In genomic region chr19:55552620-55553019, GRCh38 we compare ENCODE assay signal across 18 cellular contexts. TPM values are rescaled to one million over a fixed set of nuclear protein-coding genes. Genes with fewer than 3 reads are reported as not detected.
DNase-seq lines count a peak whose midpoint lies in the region; ATAC-seq, FAIRE-seq and TF ChIP-seq lines count a peak whose summit lies in the region.
"Had no signal": no experiment of that assay in that cellular context is flagged by ENCODE, and none has a peak within 500 bp of the region (broad histone marks: within the 10 kb centered on the region; RNA-seq: fewer than 3 reads in every experiment).

No MANE protein-coding gene starts in this region.

- TF ChIP-seq EP300 in HepG2 (IDR thresholded peaks at IDR 0.05; ENCODE audit: low read depth in 2 of 2, low read length in 2 of 2) (no peak), HepG2 (CRISPR knock-in tag; IDR thresholded peaks at IDR 0.05; ENCODE audit: borderline replicate concordance) (no peak)

- DNase-seq in HepG2 (ENCODE audit: low spot score), result peak; percentile 43
- no peak for DNase-seq in right lobe of liver
- DNase-seq in astrocyte (ENCODE audit: low read depth), result peak; percentile 95
- peak; percentile 90 for DNase-seq in iris pigment epithelial cell (ENCODE audit: low read depth)
- DNase-seq in stimulated activated CD4-positive, alpha-beta T cell treated with anti-CD3 and anti-CD28 coated beads, Interleukin-2, amount 100 ng/mL, for 48 hours, result no peak
- no peak for DNase-seq in lower leg skin (ENCODE audit: low spot score in 2 of 2)
- DNase-seq: activated CD8-positive, alpha-beta memory T cell treated with anti-CD3 and anti-CD28 coated beads, Interleukin-2, amount 50 U/mL, for 4 hours; esophagus squamous epithelium; NCI-H1930; upper lobe of left lung had no signal

- ATAC-seq in HepG2 (peak; percentile 8; the same call in 1 of the 3 replicates), right lobe of liver (no peak), GM18502 (IDR thresholded peaks at IDR 0.05; ENCODE audit: poor library complexity, unreplicated experiment) (no peak), HG03196 (IDR thresholded peaks at IDR 0.05; ENCODE audit: unreplicated experiment) (no peak)

- no peaks in the 10 kb centered on the region for H4K20me1 ChIP-seq in HepG2 (ENCODE audit: insufficient read depth, low read length)
- no peaks in the 10 kb centered on the region for H4K20me1 ChIP-seq in astrocyte (ENCODE audit: insufficient read depth, low read length)

- no peak overlapping the region for H2AFZ ChIP-seq in HepG2 (ENCODE audit: low read length)
- no peak overlapping the region for H2AFZ ChIP-seq in astrocyte (ENCODE audit: low read depth, low read length)

- TF ChIP-seq POLR2A in HepG2 (IDR thresholded peaks at IDR 0.05; ENCODE audit: insufficient read depth in 1 of 2, low read depth in 2 of 2, low read length in 2 of 2) (no peak), right lobe of liver (IDR thresholded peaks at IDR 0.05) (no peak), lower leg skin (IDR thresholded peaks at IDR 0.05) (no peak)

- intact Hi-C loops in HepG2 (cut with micrococcal nuclease; ENCODE audit: unreplicated experiment), result loop anchor here (2.0 to 10.0 kb wide), 2 partner anchors 28 to 52 kb away; partner anchors contain the start of genes ZNF524, ZNF579 and ZNF865
- intact Hi-C loops in right lobe of liver (cut with DNase I), result no loop called here
- intact Hi-C loops in lower leg skin (cut with DNase I; ENCODE audit: low total_unique reads), result no loop called here

- BruUV-seq in HepG2 (replicated peaks; lab: Mats Ljungman, UMichigan), result no TSS peak

- H3K27ac ChIP-seq in HepG2 (ENCODE audit: extremely low read length, insufficient read depth, low read length) (no peak overlapping the region), right lobe of liver (no peak overlapping the region), astrocyte (ENCODE audit: low read depth, low read length) (peak overlapping the region; percentile 46)
- H3K27ac ChIP-seq: 22Rv1, breast epithelium, esophagus squamous epithelium, upper lobe of left lung had no signal

- H3K27me3 Mint-ChIP-seq in astrocyte (ENCODE audit: low read depth, unreplicated experiment), result no peaks in the 10 kb centered on the region

- H3K27me3 ChIP-seq in HepG2 (ENCODE audit: control insufficient read depth in 1 of 2, insufficient read depth in 2 of 2, low read length in 2 of 2) (no peaks in the 10 kb centered on the region), right lobe of liver (peaks cover 0 to 6% of the 10 kb centered on the region in 2 donors), astrocyte (ENCODE audit: insufficient read depth, low read length) (no peaks in the 10 kb centered on the region)
- H3K27me3 ChIP-seq: breast epithelium, upper lobe of left lung had no signal

- TF ChIP-seq CTCF in HepG2 (CRISPR knock-in tag; IDR thresholded peaks at IDR 0.05) (no peak), right lobe of liver (IDR thresholded peaks at IDR 0.05) (no peak), astrocyte (IDR thresholded peaks at IDR 0.05; ENCODE audit: insufficient read depth, low read depth, low read length) (no peak), lower leg skin (IDR thresholded peaks at IDR 0.05) (no peak)

- H3K4me2 ChIP-seq in HepG2 (ENCODE audit: low read depth, low read length) (peak overlapping the region; percentile 75), astrocyte (ENCODE audit: low read length) (peak overlapping the region; percentile 62)

- H3K4me3 Mint-ChIP-seq in astrocyte (ENCODE audit: unreplicated experiment), result peak overlapping the region; percentile 21

- H3K79me2 ChIP-seq in HepG2 (ENCODE audit: insufficient read depth, low read length) (no peaks in the 10 kb centered on the region), astrocyte (ENCODE audit: insufficient read depth, low read length) (no peaks in the 10 kb centered on the region)

- H3K36me3 ChIP-seq in HepG2 (replicated peaks in 1 of 2; ENCODE audit: control insufficient read depth in 1 of 2, insufficient read depth in 2 of 2, low read length in 2 of 2) (no peaks in the 10 kb centered on the region), right lobe of liver (no peaks in the 10 kb centered on the region), astrocyte (ENCODE audit: insufficient read depth, low read length) (no peaks in the 10 kb centered on the region)
- H3K36me3 ChIP-seq: breast epithelium, esophagus squamous epithelium, upper lobe of left lung had no signal

- H3K36me3 Mint-ChIP-seq in astrocyte (ENCODE audit: low read depth, unreplicated experiment), result no peaks in the 10 kb centered on the region

- POLR2A ChIA-PET in HepG2 (lab: Yijun Ruan, JAX), result interaction anchor here (0.7 to 2.7 kb wide), 11 partner anchors 8 to 394 kb away, joined by 3 to 18 read pairs (median 4); partner anchors contain the start of genes FIZ1, NAT14, ZNF524 and ZNF579

- H3K4me3 ChIP-seq in HepG2 (replicated peaks in 1 of 3; ENCODE audit: insufficient read depth in 1 of 3, low read depth in 2 of 3, low read length in 3 of 3) (peak overlapping the region; percentile 16 to 39 (median 32); a peak in 3 of 6 replicates), right lobe of liver (no peak overlapping the region), astrocyte (ENCODE audit: insufficient read depth, low read depth, low read length) (no peak overlapping the region), lower leg skin (ENCODE audit: low read depth, poor library complexity, severe bottlenecking) (no peak overlapping the region)
- H3K4me3 ChIP-seq: breast epithelium, esophagus squamous epithelium, lung, upper lobe of left lung had no signal

- peaks cover 30% of the 10 kb centered on the region for H3K4me1 Mint-ChIP-seq in astrocyte (ENCODE audit: low read depth, unreplicated experiment)

- H3K4me1 ChIP-seq in HepG2 (ENCODE audit: insufficient read depth, low read length) (peaks cover 72% of the 10 kb centered on the region), right lobe of liver (peaks cover 0 to 5% (median 0%) of the 10 kb centered on the region in 4 donors), astrocyte (ENCODE audit: insufficient read depth, low read length) (peaks cover 30% of the 10 kb centered on the region)
- H3K4me1 ChIP-seq: breast epithelium had no signal

- no peaks in the 10 kb centered on the region for H3K9me3 Mint-ChIP-seq in astrocyte (ENCODE audit: unreplicated experiment)

- TF ChIP-seq RAD21 in HepG2 (CRISPR knock-in tag; IDR thresholded peaks at IDR 0.05), result no peak

- H3K9me3 ChIP-seq in HepG2 (ENCODE audit: low read length) (no peaks in the 10 kb centered on the region), right lobe of liver (no peaks in the 10 kb centered on the region), astrocyte (ENCODE audit: insufficient read depth, low read depth, low read length) (no peaks in the 10 kb centered on the region)
- H3K9me3 ChIP-seq: breast epithelium, esophagus squamous epithelium, upper lobe of left lung had no signal

- no peak for FAIRE-seq in HepG2 (lab: Jason Lieb, UNC)
- FAIRE-seq in astrocyte (lab: Jason Lieb, UNC), result no peak
- FAIRE-seq: GM19239 had no signal

- WGBS in HepG2 (ENCODE audit: low lambda C conversion rate), result 2% methylated on average over 13 of the region's 13 CpGs
- WGBS in right lobe of liver (ENCODE audit: insufficient coverage, low coverage, low lambda C conversion rate, missing lambda C conversion rate), result 59% methylated on average over 11 of the region's 13 CpGs
- 44 to 53% methylated on average over 13 of the region's 13 CpGs for WGBS in lower leg skin, 2 donors

- H3K27ac Mint-ChIP-seq in astrocyte (ENCODE audit: unreplicated experiment), result peak overlapping the region; percentile 96

- H3K9ac ChIP-seq in HepG2 (ENCODE audit: insufficient read depth, low read depth, low read length) (no peak overlapping the region), astrocyte (ENCODE audit: low read length) (peak overlapping the region; percentile 18)

- CTCF ChIA-PET in HepG2 (lab: Yijun Ruan, JAX; ENCODE audit: low intra/inter-chr PET ratio, low total read pairs), result interaction anchor here (1.2 kb wide), 1 partner anchor 36 kb away, joined by 4 read pairs; no protein-coding TSS in a partner anchor

- in situ Hi-C loops in HepG2 (cut with HindIII; ENCODE audit: extremely low pct_ligation_motif_present, low pct_unique_long_range_greater_than_20kb), result no loop called here

RNA-seq across cellular contexts. Expression of gene SBK3, which starts 7.3 kb away (rescaled TPM):
- 0.46 and 0.66 TPM in 2 replicates for total RNA-seq in HepG2 (2016; rRNA removed; fragmentation: Illumina TruSeq; extraction: Trizol)
- not detected in 2 replicates for total RNA-seq in HepG2 (2016; cell fraction: cytosol; rRNA removed; fragmentation: Illumina TruSeq; extraction: Trizol; ENCODE audit: low read depth)
- total RNA-seq in HepG2 (2016; cell fraction: insoluble cytoplasmic fraction; rRNA removed; fragmentation: Illumina TruSeq; extraction: Trizol), result 0.24 and 0.35 TPM in 2 replicates
- total RNA-seq in HepG2 (2016; cell fraction: membrane; rRNA removed; fragmentation: Illumina TruSeq; extraction: Trizol), result 0.19 and 0.24 TPM in 2 replicates
- 0.38 and 0.62 TPM in 2 replicates for total RNA-seq in HepG2 (2016; cell fraction: nucleus; rRNA removed; fragmentation: Illumina TruSeq; extraction: Trizol)
- polyA plus RNA-seq in HepG2 (2011; rRNA removed), result 0.77 and 1.5 TPM in 2 replicates
- polyA plus RNA-seq in HepG2 (2011; cell fraction: cytosol; rRNA removed), result 1.0 and 1.4 TPM in 2 replicates
- polyA plus RNA-seq in HepG2 (2011; cell fraction: nucleus; rRNA removed), result 2.0 and 3.1 TPM in 2 replicates
- polyA plus RNA-seq in HepG2 (2012), result 0.91 and 2.0 TPM in 2 replicates
- not detected in 2 replicates for polyA plus RNA-seq in HepG2 (2016; cell fraction: cytosol; fragmentation: Illumina TruSeq; extraction: Trizol; ENCODE audit: low read depth)
- 0.19 TPM in 1 of 2 replicates, not detected in the other for polyA plus RNA-seq in HepG2 (2016; cell fraction: insoluble cytoplasmic fraction; fragmentation: Illumina TruSeq; extraction: Trizol; ENCODE audit: low read depth)
- 0.13 TPM in 1 of 2 replicates, not detected in the other for polyA plus RNA-seq in HepG2 (2016; cell fraction: membrane; fragmentation: Illumina TruSeq; extraction: Trizol; ENCODE audit: low read depth)
- 0.81 and 0.96 TPM in 2 replicates for polyA plus RNA-seq in HepG2 (2016; cell fraction: nucleus; fragmentation: Illumina TruSeq; extraction: Trizol; ENCODE audit: insufficient read depth, low read depth)
- 1.2 TPM in 1 of 2 replicates, not detected in the other for polyA minus RNA-seq in HepG2 (2011; rRNA and poly(A)+ RNA removed; ENCODE audit: low replicate concordance)
- polyA minus RNA-seq in HepG2 (2011; cell fraction: cytosol; rRNA and poly(A)+ RNA removed), result 0.53 TPM in 1 of 2 replicates, not detected in the other
- 0.37 and 0.52 TPM in 2 replicates for polyA minus RNA-seq in HepG2 (2011; cell fraction: nucleus; rRNA and poly(A)+ RNA removed)
- total RNA-seq in right lobe of liver, result under 1 TPM in 2 of 6 experiments, not detected in 4; 0.33 to 0.56 TPM
- total RNA-seq in astrocyte, result 0.34 and 0.91 TPM in 2 replicates
- under 1 TPM in 1 of 4 donors, not detected in 3; 0.26 TPM for total RNA-seq in lower leg skin
- total RNA-seq: T-helper 2 cell treated with Interferon-gamma antibody and Interleukin-4, amounts not matched to agents 100 ng/mL and 5 ng/mL, for 36 hours had no signal

RNA-seq across cellular contexts. Expression of gene SBK2, which starts 15.7 kb away (rescaled TPM):
- total RNA-seq in HepG2 (2016; rRNA removed; fragmentation: Illumina TruSeq; extraction: Trizol) (0.24 and 0.45 TPM in 2 replicates), right lobe of liver (not detected), astrocyte (2.5 and 4.2 TPM in 2 replicates), lower leg skin (not detected)
- total RNA-seq in HepG2 (2016; cell fraction: cytosol; rRNA removed; fragmentation: Illumina TruSeq; extraction: Trizol; ENCODE audit: low read depth), result not detected in 2 replicates
- total RNA-seq in HepG2 (2016; cell fraction: insoluble cytoplasmic fraction; rRNA removed; fragmentation: Illumina TruSeq; extraction: Trizol), result not detected in 2 replicates
- 0.22 and 0.28 TPM in 2 replicates for total RNA-seq in HepG2 (2016; cell fraction: membrane; rRNA removed; fragmentation: Illumina TruSeq; extraction: Trizol)
- total RNA-seq in HepG2 (2016; cell fraction: nucleus; rRNA removed; fragmentation: Illumina TruSeq; extraction: Trizol), result not detected in 2 replicates
- polyA plus RNA-seq in HepG2 (2011; rRNA removed), result 0.14 TPM in 1 of 2 replicates, not detected in the other
- polyA plus RNA-seq in HepG2 (2011; cell fraction: cytosol; rRNA removed), result 0.13 and 0.16 TPM in 2 replicates
- polyA plus RNA-seq in HepG2 (2011; cell fraction: nucleus; rRNA removed), result 1.0 and 1.3 TPM in 2 replicates
- 0.25 and 0.45 TPM in 2 replicates for polyA plus RNA-seq in HepG2 (2012)
- polyA plus RNA-seq in HepG2 (2016; cell fraction: cytosol; fragmentation: Illumina TruSeq; extraction: Trizol; ENCODE audit: low read depth), result not detected in 2 replicates
- polyA plus RNA-seq in HepG2 (2016; cell fraction: insoluble cytoplasmic fraction; fragmentation: Illumina TruSeq; extraction: Trizol; ENCODE audit: low read depth), result 0.22 and 0.32 TPM in 2 replicates
- polyA plus RNA-seq in HepG2 (2016; cell fraction: membrane; fragmentation: Illumina TruSeq; extraction: Trizol; ENCODE audit: low read depth), result not detected in 2 replicates
- polyA plus RNA-seq in HepG2 (2016; cell fraction: nucleus; fragmentation: Illumina TruSeq; extraction: Trizol; ENCODE audit: insufficient read depth, low read depth), result not detected in 2 replicates
- polyA minus RNA-seq in HepG2 (2011; rRNA and poly(A)+ RNA removed; ENCODE audit: low replicate concordance), result 0.54 TPM in 1 of 2 replicates, not detected in the other
- polyA minus RNA-seq in HepG2 (2011; cell fraction: cytosol; rRNA and poly(A)+ RNA removed), result 0.59 and 0.79 TPM in 2 replicates
- polyA minus RNA-seq in HepG2 (2011; cell fraction: nucleus; rRNA and poly(A)+ RNA removed), result not detected in 2 replicates
- total RNA-seq: breast epithelium; esophagus squamous epithelium; pulmonary artery endothelial cell; T-helper 2 cell treated with Interferon-gamma antibody and Interleukin-4, amounts not matched to agents 100 ng/mL and 5 ng/mL, for 36 hours; upper lobe of left lung had no signal
- polyA plus RNA-seq: lung had no signal

RNA-seq across cellular contexts. Expression of gene ZNF579, which starts 28.0 kb away (rescaled TPM):
- total RNA-seq in HepG2 (2016; rRNA removed; fragmentation: Illumina TruSeq; extraction: Trizol) (1.7 and 2.9 TPM in 2 replicates), right lobe of liver (1 to 10 TPM; 1.9 to 4.6 (median 3.6) TPM), astrocyte (50.2 and 58.0 TPM in 2 replicates), lower leg skin (1 to 10 TPM; 4.2 to 5.1 (median 4.6) TPM)
- 1.3 and 1.6 TPM in 2 replicates for total RNA-seq in HepG2 (2016; cell fraction: cytosol; rRNA removed; fragmentation: Illumina TruSeq; extraction: Trizol; ENCODE audit: low read depth)
- total RNA-seq in HepG2 (2016; cell fraction: insoluble cytoplasmic fraction; rRNA removed; fragmentation: Illumina TruSeq; extraction: Trizol), result 1.8 and 2.9 TPM in 2 replicates
- total RNA-seq in HepG2 (2016; cell fraction: membrane; rRNA removed; fragmentation: Illumina TruSeq; extraction: Trizol), result 2.9 and 3.5 TPM in 2 replicates
- 1.2 and 1.9 TPM in 2 replicates for total RNA-seq in HepG2 (2016; cell fraction: nucleus; rRNA removed; fragmentation: Illumina TruSeq; extraction: Trizol)
- polyA plus RNA-seq in HepG2 (2011; rRNA removed), result 2.1 and 2.2 TPM in 2 replicates
- polyA plus RNA-seq in HepG2 (2011; cell fraction: cytosol; rRNA removed), result 1.3 and 2.9 TPM in 2 replicates
- polyA plus RNA-seq in HepG2 (2011; cell fraction: nucleus; rRNA removed), result 9.0 and 12.3 TPM in 2 replicates
- polyA plus RNA-seq in HepG2 (2012), result 3.6 and 5.7 TPM in 2 replicates
- 1.6 and 2.1 TPM in 2 replicates for polyA plus RNA-seq in HepG2 (2016; cell fraction: cytosol; fragmentation: Illumina TruSeq; extraction: Trizol; ENCODE audit: low read depth)
- 2.8 and 3.3 TPM in 2 replicates for polyA plus RNA-seq in HepG2 (2016; cell fraction: insoluble cytoplasmic fraction; fragmentation: Illumina TruSeq; extraction: Trizol; ENCODE audit: low read depth)
- polyA plus RNA-seq in HepG2 (2016; cell fraction: membrane; fragmentation: Illumina TruSeq; extraction: Trizol; ENCODE audit: low read depth), result 2.7 TPM in 2 replicates
- polyA plus RNA-seq in HepG2 (2016; cell fraction: nucleus; fragmentation: Illumina TruSeq; extraction: Trizol; ENCODE audit: insufficient read depth, low read depth), result 8.4 and 9.1 TPM in 2 replicates
- 5.6 and 7.6 TPM in 2 replicates for polyA minus RNA-seq in HepG2 (2011; rRNA and poly(A)+ RNA removed; ENCODE audit: low replicate concordance)
- 3.6 and 4.7 TPM in 2 replicates for polyA minus RNA-seq in HepG2 (2011; cell fraction: cytosol; rRNA and poly(A)+ RNA removed)
- 3.0 and 3.3 TPM in 2 replicates for polyA minus RNA-seq in HepG2 (2011; cell fraction: nucleus; rRNA and poly(A)+ RNA removed)

RNA-seq across cellular contexts. Expression of gene FIZ1, which starts 46.7 kb away (rescaled TPM):
- 3.4 and 5.9 TPM in 2 replicates for total RNA-seq in HepG2 (2016; rRNA removed; fragmentation: Illumina TruSeq; extraction: Trizol)
- total RNA-seq in HepG2 (2016; cell fraction: cytosol; rRNA removed; fragmentation: Illumina TruSeq; extraction: Trizol; ENCODE audit: low read depth), result 0.97 and 1.0 TPM in 2 replicates
- 3.3 and 4.8 TPM in 2 replicates for total RNA-seq in HepG2 (2016; cell fraction: insoluble cytoplasmic fraction; rRNA removed; fragmentation: Illumina TruSeq; extraction: Trizol)
- 3.8 and 4.3 TPM in 2 replicates for total RNA-seq in HepG2 (2016; cell fraction: membrane; rRNA removed; fragmentation: Illumina TruSeq; extraction: Trizol)
- 4.3 and 5.0 TPM in 2 replicates for total RNA-seq in HepG2 (2016; cell fraction: nucleus; rRNA removed; fragmentation: Illumina TruSeq; extraction: Trizol)
- 3.6 and 4.1 TPM in 2 replicates for polyA plus RNA-seq in HepG2 (2011; rRNA removed)
- polyA plus RNA-seq in HepG2 (2011; cell fraction: cytosol; rRNA removed), result 2.4 and 3.2 TPM in 2 replicates
- polyA plus RNA-seq in HepG2 (2011; cell fraction: nucleus; rRNA removed), result 9.6 and 12.9 TPM in 2 replicates
- polyA plus RNA-seq in HepG2 (2012), result 6.5 and 7.8 TPM in 2 replicates
- polyA plus RNA-seq in HepG2 (2016; cell fraction: cytosol; fragmentation: Illumina TruSeq; extraction: Trizol; ENCODE audit: low read depth), result 1.7 and 2.0 TPM in 2 replicates
- 7.2 and 8.9 TPM in 2 replicates for polyA plus RNA-seq in HepG2 (2016; cell fraction: insoluble cytoplasmic fraction; fragmentation: Illumina TruSeq; extraction: Trizol; ENCODE audit: low read depth)
- 5.5 and 6.4 TPM in 2 replicates for polyA plus RNA-seq in HepG2 (2016; cell fraction: membrane; fragmentation: Illumina TruSeq; extraction: Trizol; ENCODE audit: low read depth)
- polyA plus RNA-seq in HepG2 (2016; cell fraction: nucleus; fragmentation: Illumina TruSeq; extraction: Trizol; ENCODE audit: insufficient read depth, low read depth), result 14.5 and 17.0 TPM in 2 replicates
- 7.4 and 7.8 TPM in 2 replicates for polyA minus RNA-seq in HepG2 (2011; rRNA and poly(A)+ RNA removed; ENCODE audit: low replicate concordance)
- 4.2 and 4.4 TPM in 2 replicates for polyA minus RNA-seq in HepG2 (2011; cell fraction: cytosol; rRNA and poly(A)+ RNA removed)
- polyA minus RNA-seq in HepG2 (2011; cell fraction: nucleus; rRNA and poly(A)+ RNA removed), result 4.4 and 6.8 TPM in 2 replicates
- total RNA-seq in right lobe of liver, result 10 to 100 TPM in 1 of 6 experiments, 1 to 10 TPM in 5; 3.0 to 13.1 (median 5.1) TPM
- total RNA-seq in astrocyte, result 14.2 and 14.5 TPM in 2 replicates
- total RNA-seq in lower leg skin, result 10 to 100 TPM in 1 of 4 donors, 1 to 10 TPM in 3; 5.9 to 14.3 (median 7.7) TPM

RNA-seq across cellular contexts. Expression of gene ZNF524, which starts 47.5 kb away (rescaled TPM):
- total RNA-seq in HepG2 (2016; rRNA removed; fragmentation: Illumina TruSeq; extraction: Trizol) (1.6 and 4.6 TPM in 2 replicates), right lobe of liver (10 to 100 TPM in 4 of 6 experiments, 1 to 10 TPM in 2; 8.2 to 21.0 (median 11.3) TPM), astrocyte (6.0 and 6.3 TPM in 2 replicates), lower leg skin (10 to 100 TPM; 58.4 to 88.3 (median 78.3) TPM)
- 6.2 and 7.2 TPM in 2 replicates for total RNA-seq in HepG2 (2016; cell fraction: cytosol; rRNA removed; fragmentation: Illumina TruSeq; extraction: Trizol; ENCODE audit: low read depth)
- total RNA-seq in HepG2 (2016; cell fraction: insoluble cytoplasmic fraction; rRNA removed; fragmentation: Illumina TruSeq; extraction: Trizol), result 2.8 and 4.6 TPM in 2 replicates
- 7.6 and 10.2 TPM in 2 replicates for total RNA-seq in HepG2 (2016; cell fraction: membrane; rRNA removed; fragmentation: Illumina TruSeq; extraction: Trizol)
- 2.7 TPM in 2 replicates for total RNA-seq in HepG2 (2016; cell fraction: nucleus; rRNA removed; fragmentation: Illumina TruSeq; extraction: Trizol)
- 3.2 and 5.0 TPM in 2 replicates for polyA plus RNA-seq in HepG2 (2011; rRNA removed)
- 3.9 and 7.0 TPM in 2 replicates for polyA plus RNA-seq in HepG2 (2011; cell fraction: cytosol; rRNA removed)
- polyA plus RNA-seq in HepG2 (2011; cell fraction: nucleus; rRNA removed), result 8.3 and 9.7 TPM in 2 replicates
- polyA plus RNA-seq in HepG2 (2012), result 2.9 and 4.1 TPM in 2 replicates
- polyA plus RNA-seq in HepG2 (2016; cell fraction: cytosol; fragmentation: Illumina TruSeq; extraction: Trizol; ENCODE audit: low read depth), result 8.5 and 8.9 TPM in 2 replicates
- 3.6 and 4.5 TPM in 2 replicates for polyA plus RNA-seq in HepG2 (2016; cell fraction: insoluble cytoplasmic fraction; fragmentation: Illumina TruSeq; extraction: Trizol; ENCODE audit: low read depth)
- 9.0 and 9.5 TPM in 2 replicates for polyA plus RNA-seq in HepG2 (2016; cell fraction: membrane; fragmentation: Illumina TruSeq; extraction: Trizol; ENCODE audit: low read depth)
- polyA plus RNA-seq in HepG2 (2016; cell fraction: nucleus; fragmentation: Illumina TruSeq; extraction: Trizol; ENCODE audit: insufficient read depth, low read depth), result 4.9 and 5.2 TPM in 2 replicates
- 3.5 and 3.9 TPM in 2 replicates for polyA minus RNA-seq in HepG2 (2011; rRNA and poly(A)+ RNA removed; ENCODE audit: low replicate concordance)
- polyA minus RNA-seq in HepG2 (2011; cell fraction: cytosol; rRNA and poly(A)+ RNA removed), result 2.5 and 3.1 TPM in 2 replicates
- 2.7 and 3.3 TPM in 2 replicates for polyA minus RNA-seq in HepG2 (2011; cell fraction: nucleus; rRNA and poly(A)+ RNA removed)

Comparison
In these comparisons a context has a peak if more than half of its experiments do, and no peak if none do; other contexts are left out.
1. DNase-seq: peak in HepG2 (single experiment), astrocyte (single experiment) and iris pigment epithelial cell (single experiment); none in right lobe of liver (0 of 3), stimulated activated CD4-positive, alpha-beta T cell treated with anti-CD3 and anti-CD28 coated beads, Interleukin-2, amount 100 ng/mL, for 48 hours (0 of 2) and lower leg skin (0 of 2).
2. H3K4me3 ChIP-seq: peak in HepG2 (3 of 3); none in right lobe of liver (0 of 3), astrocyte (single experiment) and lower leg skin (single experiment).